Comparison of ENCODE assay signal across 15 cellular contexts in the genomic region with DNA sequence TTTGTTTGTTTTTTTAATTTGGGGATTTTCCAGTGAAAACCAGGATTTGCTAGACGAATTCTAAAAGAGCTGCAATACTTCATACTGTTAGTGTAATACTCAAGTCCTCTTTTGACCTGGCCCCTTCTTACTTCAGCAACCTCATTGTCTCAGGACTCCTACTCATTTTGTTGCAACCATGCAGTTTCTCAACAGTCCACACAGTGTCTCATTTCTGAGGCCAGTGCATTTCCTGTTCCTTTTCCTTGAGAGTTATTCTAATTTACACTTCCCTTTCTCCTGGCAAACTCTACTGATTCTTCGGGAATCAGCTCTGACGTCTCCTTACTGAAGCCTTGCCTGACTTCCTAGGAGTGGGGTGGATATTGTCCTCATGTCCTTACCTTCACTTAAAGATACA. TPM values are rescaled to one million over a fixed set of nuclear protein-coding genes. Genes with fewer than 3 reads are reported as not detected.
DNase-seq lines count a peak whose midpoint lies in the region; ATAC-seq and TF ChIP-seq lines count a peak whose summit lies in the region.
"Had no signal": no experiment of that assay in that cellular context is flagged by ENCODE, and none has a peak within 500 bp of the region (broad histone marks: within the 10 kb centered on the region; RNA-seq: fewer than 3 reads in every experiment).

No MANE protein-coding gene starts in this region.

- peak overlapping the region in 1 of 3 experiments; percentile 3; a peak in 1 of 7 replicates for H3K27ac Mint-ChIP-seq in H9

- H2AK5ac ChIP-seq in mesenchymal stem cell (ENCODE audit: low read length, severe bottlenecking) (no peak overlapping the region), H9 (ENCODE audit: insufficient read length, low read length) (no peak overlapping the region)

- H3K9ac ChIP-seq in Loucy (ENCODE audit: low read depth, low read length, poor library complexity, severe bottlenecking) (no peak overlapping the region), mesenchymal stem cell (ENCODE audit: low read length) (no peak overlapping the region), H9 (ENCODE audit: extremely low read depth, insufficient read length, low read length) (no peak overlapping the region)

- H3K27me3 ChIP-seq in Loucy (ENCODE audit: insufficient read depth, low read length, poor library complexity, severe bottlenecking) (no peaks in the 10 kb centered on the region), brain microvascular endothelial cell (replicated peaks) (no peaks in the 10 kb centered on the region), mesenchymal stem cell (ENCODE audit: control insufficient read depth in 1 of 2, insufficient read depth in 1 of 2, low read length in 2 of 2) (no peaks in the 10 kb centered on the region), H9 (ENCODE audit: insufficient read depth, low read length) (no peaks in the 10 kb centered on the region)
- H3K27me3 ChIP-seq: SJCRH30, spleen had no signal

- H3K4ac ChIP-seq in mesenchymal stem cell (ENCODE audit: low read depth in 1 of 2, low read length in 2 of 2) (no peak overlapping the region), H9 (ENCODE audit: low read depth, low read length) (no peak overlapping the region)

- H3K4me2 ChIP-seq in Loucy (ENCODE audit: low read depth, low read length, poor library complexity, severe bottlenecking) (no peak overlapping the region), mesenchymal stem cell (ENCODE audit: low read length, poor library complexity, severe bottlenecking) (no peak overlapping the region), H9 (ENCODE audit: insufficient read depth, insufficient read length, low read length) (no peak overlapping the region)

- no peaks in the 10 kb centered on the region for H4K20me1 ChIP-seq in Loucy (ENCODE audit: insufficient read depth, low read length, poor library complexity, severe bottlenecking)
- no peaks in the 10 kb centered on the region for H4K20me1 ChIP-seq in H9 (ENCODE audit: control insufficient read depth, insufficient read depth, insufficient read length)

- H2AFZ ChIP-seq in Loucy (ENCODE audit: low read length) = no peak overlapping the region
- no peak overlapping the region for H2AFZ ChIP-seq in mesenchymal stem cell (ENCODE audit: low read depth, low read length)
- no peak overlapping the region for H2AFZ ChIP-seq in H9 (ENCODE audit: low read length)

- no peaks in the 10 kb centered on the region for H3K9me2 ChIP-seq in Loucy (replicated peaks; ENCODE audit: low read depth, low read length)

- H3K4me3 ChIP-seq in Loucy (ENCODE audit: low read length, poor library complexity, severe bottlenecking) (no peak overlapping the region), brain microvascular endothelial cell (ENCODE audit: low read depth, low read length) (no peak overlapping the region), mesenchymal stem cell (ENCODE audit: insufficient read depth in 1 of 2, low read depth in 1 of 2, low read length in 2 of 2) (no peak overlapping the region)
- H3K4me3 ChIP-seq: SJCRH30, spleen had no signal

- no peak overlapping the region for H3K14ac ChIP-seq in mesenchymal stem cell (ENCODE audit: low read length in 2 of 2)
- no peak overlapping the region for H3K14ac ChIP-seq in H9 (ENCODE audit: insufficient read depth, low read length)

- H3K4me1 ChIP-seq in Loucy (ENCODE audit: insufficient read depth, low read length, poor library complexity, severe bottlenecking) (peaks cover 3% of the 10 kb centered on the region), mesenchymal stem cell (ENCODE audit: control insufficient read depth, insufficient read depth, low read depth, low read length) (no peaks in the 10 kb centered on the region), H9 (ENCODE audit: insufficient read depth, low read length) (no peaks in the 10 kb centered on the region)
- H3K4me1 ChIP-seq: SJCRH30 had no signal

- H3K23ac ChIP-seq in mesenchymal stem cell (ENCODE audit: low read length in 2 of 2) = no peak overlapping the region
- H3K23ac ChIP-seq in H9 (ENCODE audit: insufficient read length, low read depth, low read length) = no peak overlapping the region

- no peaks in the 10 kb centered on the region for H3K4me1 Mint-ChIP-seq in H9
- H3K4me1 Mint-ChIP-seq: naive B cell had no signal

- peak; percentile 82 for DNase-seq in GF-D8 (lab: John Stamatoyannopoulos, UW)
- no peak for DNase-seq in brain microvascular endothelial cell
- DNase-seq in mesenchymal stem cell = peak; percentile 37
- DNase-seq in mesenteric fat pad (ENCODE audit: low spot score) = no peak
- DNase-seq in H9 = no peak
- DNase-seq in NCI-H510A treated with DMSO at 0.1 percent for 48 hours (lab: John Stamatoyannopoulos, UW) = no peak
- DNase-seq: activated CD8-positive, alpha-beta memory T cell treated with anti-CD3 and anti-CD28 coated beads, Interleukin-2, amount 50 U/mL, for 4 hours; CD4-positive, alpha-beta memory T cell; naive B cell; NCI-H1436 treated with DMSO at 0.1 percent for 48 hours; SJCRH30; spleen had no signal

- H3K27me3 Mint-ChIP-seq in H9 (ENCODE audit: low read depth) = no peaks in the 10 kb centered on the region
- H3K27me3 Mint-ChIP-seq: CD4-positive, alpha-beta memory T cell; naive B cell had no signal

- H4K5ac ChIP-seq in H9 (ENCODE audit: insufficient read length, low read depth, low read length) = no peak overlapping the region

- no peak overlapping the region for H3K56ac ChIP-seq in H9 (ENCODE audit: insufficient read length, low read depth, low read length)

- H2BK12ac ChIP-seq in mesenchymal stem cell (ENCODE audit: low read length in 2 of 2) = no peak overlapping the region
- H2BK12ac ChIP-seq in H9 (ENCODE audit: insufficient read length, low read depth, low read length) = no peak overlapping the region

- H3K18ac ChIP-seq in mesenchymal stem cell (ENCODE audit: low read depth in 1 of 2, low read length in 2 of 2) (no peak overlapping the region), H9 (ENCODE audit: insufficient read length, low read depth, low read length) (no peak overlapping the region)

- H3K79me1 ChIP-seq in mesenchymal stem cell (replicated peaks; ENCODE audit: low read length, poor library complexity, severe bottlenecking) (peaks cover 4% of the 10 kb centered on the region), H9 (ENCODE audit: insufficient read depth, low read depth, low read length, poor library complexity, severe bottlenecking) (no peaks in the 10 kb centered on the region)

- H3K9me3 Mint-ChIP-seq in H9 = no peaks in the 10 kb centered on the region
- H3K9me3 Mint-ChIP-seq: CD4-positive, alpha-beta memory T cell; naive B cell had no signal

- no peak overlapping the region for H3T11ph ChIP-seq in H9 (ENCODE audit: low read length)

- H4K8ac ChIP-seq in mesenchymal stem cell (ENCODE audit: low read length) = no peak overlapping the region
- no peak overlapping the region for H4K8ac ChIP-seq in H9 (replicated peaks; ENCODE audit: insufficient read length, low read depth, low read length)

- H2BK120ac ChIP-seq in mesenchymal stem cell (ENCODE audit: low read depth, low read length) (no peak overlapping the region), H9 (ENCODE audit: low read depth, low read length, poor library complexity, severe bottlenecking) (no peak overlapping the region)

- H3K9me3 ChIP-seq in Loucy (ENCODE audit: insufficient read depth, low read depth, low read length) (no peaks in the 10 kb centered on the region), mesenchymal stem cell (ENCODE audit: control insufficient read depth, low read length) (no peaks in the 10 kb centered on the region), H9 (ENCODE audit: control insufficient read depth, low read depth, low read length) (no peaks in the 10 kb centered on the region)
- H3K9me3 ChIP-seq: SJCRH30, spleen had no signal

- peaks cover 0 to 12% (median 11%) of the 10 kb centered on the region in 3 experiments; a peak in 4 of 7 replicates for H3K36me3 Mint-ChIP-seq in H9 (ENCODE audit: insufficient read depth in 1 of 3, low read depth in 3 of 3)

- H3K4me3 Mint-ChIP-seq in H9 = no peak overlapping the region
- H3K4me3 Mint-ChIP-seq: CD4-positive, alpha-beta memory T cell; naive B cell had no signal

- peaks cover 39% of the 10 kb centered on the region; the same call in 1 of the 2 replicates for H3K36me3 ChIP-seq in Loucy (ENCODE audit: insufficient read depth, low read length)
- H3K36me3 ChIP-seq in brain microvascular endothelial cell (replicated peaks) = no peaks in the 10 kb centered on the region
- peaks cover 3 to 58% of the 10 kb centered on the region in 2 experiments for H3K36me3 ChIP-seq in mesenchymal stem cell (ENCODE audit: control insufficient read depth in 1 of 2, insufficient read depth in 2 of 2, low read depth in 1 of 2, low read length in 2 of 2)

- no peak overlapping the region for H2BK15ac ChIP-seq in mesenchymal stem cell (ENCODE audit: low read depth, poor library complexity, severe bottlenecking)
- H2BK15ac ChIP-seq in H9 (ENCODE audit: low read depth, low read length) = no peak overlapping the region

- H2BK5ac ChIP-seq in mesenchymal stem cell (ENCODE audit: low read depth, low read length, poor library complexity, severe bottlenecking) (no peak overlapping the region), H9 (ENCODE audit: insufficient read length, low read length) (no peak overlapping the region)

- H4K91ac ChIP-seq in mesenchymal stem cell (ENCODE audit: low read length) (no peak overlapping the region), H9 (ENCODE audit: insufficient read length, low read depth, low read length) (no peak overlapping the region)

- peak; percentile 38; the same call in 1 of the 2 replicates for TF ChIP-seq CTCF in Loucy (conservative IDR thresholded peaks at IDR 0.05; ENCODE audit: low read length)
- peak; percentile 22 for TF ChIP-seq CTCF in brain microvascular endothelial cell (IDR thresholded peaks at IDR 0.05; ENCODE audit: low read depth, low read length, missing control alignments)
- TF ChIP-seq CTCF in H9 (conservative IDR thresholded peaks at IDR 0.05) = no peak

- no peak for ATAC-seq in GM21717 (IDR thresholded peaks at IDR 0.05; ENCODE audit: unreplicated experiment)

- in situ Hi-C loops in brain microvascular endothelial cell (cut with HindIII; ENCODE audit: low pct_ligation_motif_present, low sequenced_read_pairs) = no loop called here

- H3K27ac ChIP-seq in brain microvascular endothelial cell = no peak overlapping the region
- H3K27ac ChIP-seq in mesenchymal stem cell (ENCODE audit: low read length, poor library complexity, severe bottlenecking) = no peak overlapping the region
- no peak overlapping the region for H3K27ac ChIP-seq in H9 (ENCODE audit: insufficient read length, low read depth, low read length)
- H3K27ac ChIP-seq: SJCRH30, VCaP had no signal

- no peaks in the 10 kb centered on the region for H3K23me2 ChIP-seq in H9 (ENCODE audit: insufficient read length, low read depth, low read length, poor library complexity, severe bottlenecking)

- no peaks in the 10 kb centered on the region for H3K79me2 ChIP-seq in Loucy (ENCODE audit: insufficient read depth, low read length)
- H3K79me2 ChIP-seq in H9 (ENCODE audit: insufficient read depth, low read length) = no peaks in the 10 kb centered on the region

- WGBS in mesenchymal stem cell = 83% methylated on average over 3 of the region's 3 CpGs
- no CpG with 5 or more reads among the region's 3 CpGs for WGBS in H9 (ENCODE audit: extremely low coverage, insufficient read length, low lambda C conversion rate)

- no peaks in the 10 kb centered on the region for H3F3A ChIP-seq in Loucy (ENCODE audit: low read depth)

- H2BK20ac ChIP-seq in H9 (ENCODE audit: low read depth, low read length, poor library complexity, severe bottlenecking) = no peak overlapping the region

RNA-seq across cellular contexts. Expression of a gene that starts 35.6 kb away (rescaled TPM):
- polyA plus RNA-seq in mesenchymal stem cell (2013, experiment 1 of 2) = 4.4 TPM
- 4.3 TPM for polyA plus RNA-seq in mesenchymal stem cell (2013, experiment 2 of 2)
- 11.1 TPM for total RNA-seq in mesenteric fat pad
- 7.4 and 9.4 TPM in 2 replicates for total RNA-seq in H9 (2021)

RNA-seq across cellular contexts. Expression of a gene that starts 35.8 kb away (rescaled TPM):
- 4.5 TPM for polyA plus RNA-seq in mesenchymal stem cell (2013, experiment 1 of 2)
- polyA plus RNA-seq in mesenchymal stem cell (2013, experiment 2 of 2) = 4.5 TPM
- 4.6 TPM for total RNA-seq in mesenteric fat pad
- 1.6 and 1.7 TPM in 2 replicates for total RNA-seq in H9 (2021)

Comparison
In these comparisons a context has a peak if more than half of its experiments do, and no peak if none do; other contexts are left out.
1. DNase-seq: peak in GF-D8 (single experiment) and mesenchymal stem cell (single experiment); none in brain microvascular endothelial cell (single experiment), mesenteric fat pad (single experiment), H9 (single experiment) and NCI-H510A treated with DMSO at 0.1 percent for 48 hours (single experiment).